14 cellular contexts compared by ENCODE assay signal in genomic region chr4:142120921-142121320, GRCh38.
"Had no signal": no experiment of that assay in that cellular context is flagged by ENCODE, and none has a peak within 500 bp of the region (broad histone marks: within the 10 kb centered on the region; RNA-seq: fewer than 3 reads in every experiment).

No MANE protein-coding gene starts in this region.

- H3K27me3 ChIP-seq: ascending aorta, colonic mucosa, heart left ventricle, neutrophil, tibial nerve, vagina had no signal

- H3K36me3 ChIP-seq: ascending aorta, colonic mucosa, neutrophil, vagina had no signal

- H3K4me1 ChIP-seq: colonic mucosa, tibial nerve, vagina had no signal

- ATAC-seq: heart left ventricle; mucosa of descending colon; naive thymus-derived CD8-positive, alpha-beta T cell had no signal

- H3K27ac ChIP-seq: ascending aorta, colonic mucosa, heart left ventricle, neutrophil, tibial nerve, vagina had no signal

- DNase-seq: activated CD4-positive, alpha-beta T cell treated with anti-CD3 and anti-CD28 coated beads for 1 hour; activated CD8-positive, alpha-beta memory T cell treated with anti-CD3 and anti-CD28 coated beads for 24 hours; colonic mucosa; foreskin melanocyte; heart left ventricle; mucosa of descending colon; naive thymus-derived CD8-positive, alpha-beta T cell; retina; stimulated activated CD4-positive, alpha-beta T cell treated with anti-CD3 and anti-CD28 coated beads, Interleukin-4, amount 100 ng/mL, for 4 hours; T-helper 9 cell had no signal

- H3K9me3 ChIP-seq: ascending aorta, colonic mucosa, heart left ventricle, mucosa of descending colon, neutrophil, vagina had no signal

- H3K4me3 ChIP-seq: ascending aorta, colonic mucosa, heart left ventricle, mucosa of descending colon, tibial nerve, vagina had no signal
